21 cellular contexts compared by ENCODE assay signal in genomic region chr1:196418772-196419171, GRCh38.
"Had no signal": no experiment of that assay in that cellular context is flagged by ENCODE, and none has a peak within 500 bp of the region (broad histone marks: within the 10 kb centered on the region; RNA-seq: fewer than 3 reads in every experiment).

No MANE protein-coding gene starts in this region.

- H3K27ac ChIP-seq: HL-60, RWPE1 had no signal

- H3K9me3 ChIP-seq: SK-N-SH had no signal

- ATAC-seq: Panc1, PC-3, T-cell had no signal

- H3K9ac ChIP-seq: SK-N-SH had no signal

- DNase-seq: KBM-7, NCI-H1092, NCI-H1105 treated with DMSO at 0.1 percent for 48 hours, NCI-H1417 treated with DMSO at 0.1 percent for 48 hours, NCI-H146, NCI-H1694 treated with DMSO at 0.1 percent for 48 hours, NCI-H1930, NCI-H2081, NCI-H2107, NCI-H2227 treated with DMSO at 0.1 percent for 48 hours, NCI-H524, NCI-H526 treated with DMSO at 0.1 percent for 48 hours, NCI-H774, PC-3, SHP77, SK-N-SH, SW 1271, T-cell had no signal

- H3K4me2 ChIP-seq: SK-N-SH had no signal
